ENCODE assay signal across 8 cellular contexts in the genomic region with DNA sequence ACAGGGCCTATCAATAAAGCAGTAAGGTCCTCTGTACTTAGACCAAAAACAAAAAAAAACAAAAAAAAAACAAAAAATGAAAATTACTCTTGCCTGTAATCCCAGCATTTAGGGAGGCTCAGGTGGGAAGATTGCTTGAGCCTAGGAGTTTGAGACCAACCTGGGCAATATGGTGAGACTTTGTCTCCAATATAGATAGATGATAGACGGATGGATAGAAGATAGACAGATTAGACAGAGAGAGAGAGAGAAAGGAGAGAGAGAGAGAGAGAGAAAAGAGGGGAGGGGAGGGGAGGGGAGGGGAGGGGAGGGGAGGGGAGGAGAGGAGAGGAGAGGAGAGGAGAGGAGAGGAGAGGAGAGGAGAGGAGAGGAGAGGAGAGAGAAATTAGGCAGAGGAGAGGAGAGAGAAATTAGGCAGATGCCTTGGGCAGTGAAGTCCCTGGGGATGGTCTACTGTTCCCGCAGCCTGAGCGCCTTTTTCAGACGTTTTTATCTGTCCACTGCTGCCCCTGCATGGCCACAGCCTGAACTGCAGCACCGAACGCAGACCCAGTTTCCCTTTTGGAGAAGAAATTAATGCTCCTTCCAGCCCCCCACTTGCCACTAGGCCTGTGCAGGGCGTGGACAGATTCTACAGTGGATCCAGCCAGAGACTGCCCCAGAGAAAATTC. TPM values are rescaled to one million over a fixed set of nuclear protein-coding genes. Genes with fewer than 3 reads are reported as not detected.
DNase-seq lines count a peak whose midpoint lies in the region; ATAC-seq and TF ChIP-seq lines count a peak whose summit lies in the region.

No MANE protein-coding gene starts in this region.

- H3K4me3 ChIP-seq in suprapubic skin, result peak overlapping the region; percentile 12

- H3K4me3 Mint-ChIP-seq in activated T-helper 2 cell treated with anti-CD3 and anti-CD28 coated beads, Interferon-gamma antibody, Interleukin-2, Interleukin-4, amounts not matched to agents 10 μg/mL and 5 μg/mL and 100 μg/mL, durations not matched to agents 14 hours and 24 hours and 36 hours (ENCODE audit: low read depth), result no peak overlapping the region
- no peak overlapping the region for H3K4me3 Mint-ChIP-seq in osteocyte (ENCODE audit: unreplicated experiment)

- H3K27me3 ChIP-seq in foreskin keratinocyte (no peaks in the 10 kb centered on the region), suprapubic skin (no peaks in the 10 kb centered on the region)

- WGBS in suprapubic skin, result 3% methylated on average over 7 of the region's 7 CpGs

- no peak for TF ChIP-seq EP300 in suprapubic skin (IDR thresholded peaks at IDR 0.05)

- peak; percentile 91 for TF ChIP-seq CTCF in foreskin keratinocyte (conservative IDR thresholded peaks at IDR 0.05)
- peak; percentile 86 for TF ChIP-seq CTCF in osteocyte (IDR thresholded peaks at IDR 0.05)
- TF ChIP-seq CTCF in suprapubic skin (IDR thresholded peaks at IDR 0.05), result peak; percentile 90 to 91

- no peaks in the 10 kb centered on the region for H3K36me3 Mint-ChIP-seq in activated T-helper 2 cell treated with anti-CD3 and anti-CD28 coated beads, Interferon-gamma antibody, Interleukin-2, Interleukin-4, amounts not matched to agents 10 μg/mL and 5 μg/mL and 100 μg/mL, durations not matched to agents 14 hours and 24 hours and 36 hours (ENCODE audit: low read depth)
- no peaks in the 10 kb centered on the region for H3K36me3 Mint-ChIP-seq in osteocyte (ENCODE audit: unreplicated experiment)

- DNase-seq in EH (ENCODE audit: low read depth) (peak; percentile 75), M059J (ENCODE audit: low read depth) (peak; percentile 60), foreskin keratinocyte (peak in 1 of 2 donors; percentile 20), osteocyte (ENCODE audit: extremely low spot score, unreplicated experiment) (peak; percentile 92), suprapubic skin (ENCODE audit: low spot score in 2 of 2) (peak; percentile 80 to 85), cortex of kidney (lab: John Stamatoyannopoulos, UW) (no peak)
- peak; percentile 75 for DNase-seq in activated T-helper 2 cell treated with anti-CD3 and anti-CD28 coated beads, Interferon-gamma antibody, Interleukin-2, Interleukin-4, amounts not matched to agents 10 μg/mL and 5 μg/mL and 100 μg/mL, durations not matched to agents 14 hours and 24 hours and 36 hours (ENCODE audit: low spot score)

- H3K4me1 ChIP-seq in foreskin keratinocyte (no peaks in the 10 kb centered on the region), suprapubic skin (peaks cover 7% of the 10 kb centered on the region)

- H3K9me3 ChIP-seq in suprapubic skin, result no peaks in the 10 kb centered on the region

- H3K36me3 ChIP-seq in suprapubic skin, result no peaks in the 10 kb centered on the region

- H3K27ac Mint-ChIP-seq in activated T-helper 2 cell treated with anti-CD3 and anti-CD28 coated beads, Interferon-gamma antibody, Interleukin-2, Interleukin-4, amounts not matched to agents 10 μg/mL and 5 μg/mL and 100 μg/mL, durations not matched to agents 14 hours and 24 hours and 36 hours, result peak overlapping the region; percentile 63
- peak overlapping the region; percentile 47 for H3K27ac Mint-ChIP-seq in osteocyte (ENCODE audit: unreplicated experiment)

- H3K27ac ChIP-seq in foreskin keratinocyte (no peak overlapping the region), suprapubic skin (no peak overlapping the region)

- TF ChIP-seq POLR2A in Raji (IDR thresholded peaks at IDR 0.05; ENCODE audit: insufficient read depth, low read depth, low read length) (0 out of 2 replicates have a peak, but pooled peaks have one; percentile 34), suprapubic skin (IDR thresholded peaks at IDR 0.05) (no peak)

- no peaks in the 10 kb centered on the region for H3K27me3 Mint-ChIP-seq in activated T-helper 2 cell treated with anti-CD3 and anti-CD28 coated beads, Interferon-gamma antibody, Interleukin-2, Interleukin-4, amounts not matched to agents 10 μg/mL and 5 μg/mL and 100 μg/mL, durations not matched to agents 14 hours and 24 hours and 36 hours (ENCODE audit: low read depth)
- no peaks in the 10 kb centered on the region for H3K27me3 Mint-ChIP-seq in osteocyte (ENCODE audit: unreplicated experiment)

- intact Hi-C loops in activated T-helper 2 cell treated with anti-CD3 and anti-CD28 coated beads, Interferon-gamma antibody, Interleukin-2, Interleukin-4, amounts not matched to agents 10 μg/mL and 5 μg/mL and 100 μg/mL, durations not matched to agents 14 hours and 24 hours and 36 hours (cut with micrococcal nuclease), result loop anchor here (1.0 to 5.0 kb wide), 3 partner anchors 27 to 80 kb away; a partner anchor contains a TSS

- ATAC-seq in foreskin keratinocyte, result peak; percentile 52

- H3K4me1 Mint-ChIP-seq in activated T-helper 2 cell treated with anti-CD3 and anti-CD28 coated beads, Interferon-gamma antibody, Interleukin-2, Interleukin-4, amounts not matched to agents 10 μg/mL and 5 μg/mL and 100 μg/mL, durations not matched to agents 14 hours and 24 hours and 36 hours (ENCODE audit: low read depth), result peaks cover 9% of the 10 kb centered on the region
- H3K4me1 Mint-ChIP-seq in osteocyte (ENCODE audit: unreplicated experiment), result peaks cover 3% of the 10 kb centered on the region

- H3K9me3 Mint-ChIP-seq in activated T-helper 2 cell treated with anti-CD3 and anti-CD28 coated beads, Interferon-gamma antibody, Interleukin-2, Interleukin-4, amounts not matched to agents 10 μg/mL and 5 μg/mL and 100 μg/mL, durations not matched to agents 14 hours and 24 hours and 36 hours, result no peaks in the 10 kb centered on the region
- no peaks in the 10 kb centered on the region for H3K9me3 Mint-ChIP-seq in osteocyte (ENCODE audit: unreplicated experiment)

RNA-seq across cellular contexts. Expression of a gene that starts 9.8 kb away (rescaled TPM):
- total RNA-seq in M059J (2014; rRNA removed; shearing (Covaris generic)), result 10.6 and 22.6 TPM in 2 replicates
- total RNA-seq in activated T-helper 2 cell treated with anti-CD3 and anti-CD28 coated beads, Interferon-gamma antibody, Interleukin-2, Interleukin-4, amounts not matched to agents 10 μg/mL and 5 μg/mL and 100 μg/mL, durations not matched to agents 14 hours and 24 hours and 36 hours, result 8.3 and 10.9 TPM in 2 replicates
- total RNA-seq in foreskin keratinocyte (8.0 and 9.3 TPM in 2 replicates), osteocyte (18.2 and 18.3 TPM in 2 replicates), suprapubic skin (1 to 10 TPM; 6.1 to 8.9 (median 7.9) TPM)
- polyA plus RNA-seq in foreskin keratinocyte, result 3.2 and 3.5 TPM in 2 replicates

RNA-seq across cellular contexts. Expression of a gene that starts 10.0 kb away (rescaled TPM):
- total RNA-seq in M059J (2014; rRNA removed; shearing (Covaris generic)), result 0.39 and 0.76 TPM in 2 replicates
- 25.4 and 27.0 TPM in 2 replicates for total RNA-seq in activated T-helper 2 cell treated with anti-CD3 and anti-CD28 coated beads, Interferon-gamma antibody, Interleukin-2, Interleukin-4, amounts not matched to agents 10 μg/mL and 5 μg/mL and 100 μg/mL, durations not matched to agents 14 hours and 24 hours and 36 hours
- total RNA-seq in foreskin keratinocyte (13.2 and 14.5 TPM in 2 replicates), osteocyte (1.3 and 1.6 TPM in 2 replicates), suprapubic skin (10 to 100 TPM; 18.0 to 40.1 (median 32.8) TPM)
- 15.0 and 17.4 TPM in 2 replicates for polyA plus RNA-seq in foreskin keratinocyte

RNA-seq across cellular contexts. Expression of a gene that starts 28.4 kb away (rescaled TPM):
- 84.6 and 136 TPM in 2 replicates for total RNA-seq in M059J (2014; rRNA removed; shearing (Covaris generic))
- 64.1 and 68.3 TPM in 2 replicates for total RNA-seq in activated T-helper 2 cell treated with anti-CD3 and anti-CD28 coated beads, Interferon-gamma antibody, Interleukin-2, Interleukin-4, amounts not matched to agents 10 μg/mL and 5 μg/mL and 100 μg/mL, durations not matched to agents 14 hours and 24 hours and 36 hours
- total RNA-seq in foreskin keratinocyte (79.1 and 83.8 TPM in 2 replicates), osteocyte (49.2 and 49.9 TPM in 2 replicates), suprapubic skin (10 to 100 TPM; 30.6 to 55.3 (median 41.1) TPM)
- polyA plus RNA-seq in foreskin keratinocyte, result 115 and 118 TPM in 2 replicates

RNA-seq across cellular contexts. Expression of a gene that starts 48.8 kb away (rescaled TPM):
- 30.5 and 31.4 TPM in 2 replicates for total RNA-seq in M059J (2014; rRNA removed; shearing (Covaris generic))
- not detected in 2 replicates for total RNA-seq in activated T-helper 2 cell treated with anti-CD3 and anti-CD28 coated beads, Interferon-gamma antibody, Interleukin-2, Interleukin-4, amounts not matched to agents 10 μg/mL and 5 μg/mL and 100 μg/mL, durations not matched to agents 14 hours and 24 hours and 36 hours
- total RNA-seq in foreskin keratinocyte, result not detected in 2 replicates
- polyA plus RNA-seq in foreskin keratinocyte, result 0.03 TPM in 1 of 2 replicates, not detected in the other
- 8.1 and 9.9 TPM in 2 replicates for total RNA-seq in osteocyte
- total RNA-seq in suprapubic skin, result 10 to 100 TPM; 19.9 to 31.6 (median 24.2) TPM

RNA-seq across cellular contexts. Expression of a gene that starts 58.5 kb away (rescaled TPM):
- 29.5 and 43.3 TPM in 2 replicates for total RNA-seq in M059J (2014; rRNA removed; shearing (Covaris generic))
- 42.7 and 43.5 TPM in 2 replicates for total RNA-seq in activated T-helper 2 cell treated with anti-CD3 and anti-CD28 coated beads, Interferon-gamma antibody, Interleukin-2, Interleukin-4, amounts not matched to agents 10 μg/mL and 5 μg/mL and 100 μg/mL, durations not matched to agents 14 hours and 24 hours and 36 hours
- 28.6 and 29.9 TPM in 2 replicates for total RNA-seq in foreskin keratinocyte
- 37.0 and 40.6 TPM in 2 replicates for polyA plus RNA-seq in foreskin keratinocyte
- total RNA-seq in osteocyte, result 28.9 and 30.0 TPM in 2 replicates
- 10 to 100 TPM; 40.4 to 65.7 (median 57.8) TPM for total RNA-seq in suprapubic skin
